Comparison of ENCODE assay signal across 9 cellular contexts in genomic region chr14:65095633-65096205, GRCh38. TPM values are rescaled to one million over a fixed set of nuclear protein-coding genes. Genes with fewer than 3 reads are reported as not detected.
A peak's percentile ranks its signal among the peaks of the same experiment; 100 is the strongest.
DNase-seq lines count a peak whose midpoint lies in the region; ATAC-seq and TF ChIP-seq lines count a peak whose summit lies in the region.
"Had no signal": no experiment of that assay in that cellular context is flagged by ENCODE, and none has a peak within 500 bp of the region (broad histone marks: within the 10 kb centered on the region; RNA-seq: fewer than 3 reads in every experiment).

No MANE protein-coding gene starts in this region.

- intact Hi-C loops in activated T-helper 1 cell treated with anti-CD3 and anti-CD28 coated beads, Interleukin-12 subunit alpha, Interleukin-12 subunit beta, Interleukin-2, Interleukin-4 antibody, amounts not matched to agents 30 ng/mL and 10 ng/mL and 1 ng/mL, durations not matched to agents 14 hours and 24 hours and 36 hours (cut with micrococcal nuclease): no loop called here
- intact Hi-C loops in heart left ventricle (cut with DNase I): no loop called here

- 20 to 26% (median 25%) methylated on average over 3 of the region's 3 CpGs for WGBS in heart left ventricle, 4 donors
- no CpG with 5 or more reads among the region's 3 CpGs for WGBS in H9 (ENCODE audit: extremely low coverage, insufficient read length, low lambda C conversion rate)

- H3K14ac ChIP-seq in H9 (ENCODE audit: insufficient read depth, low read length): no peak overlapping the region

- peaks cover 9% of the 10 kb centered on the region for H3K79me1 ChIP-seq in H9 (ENCODE audit: insufficient read depth, low read depth, low read length, poor library complexity, severe bottlenecking)

- H3K79me2 ChIP-seq in H9 (ENCODE audit: insufficient read depth, low read length): peaks cover 2% of the 10 kb centered on the region; the same call in 1 of the 2 replicates

- H2BK5ac ChIP-seq in H9 (ENCODE audit: insufficient read length, low read length): no peak overlapping the region

- H2AK5ac ChIP-seq in H9 (ENCODE audit: insufficient read length, low read length): no peak overlapping the region

- H3K56ac ChIP-seq in H9 (ENCODE audit: insufficient read length, low read depth, low read length): no peak overlapping the region

- peak overlapping the region; percentile 14 to 75 (median 66) for H3K27ac ChIP-seq in heart left ventricle
- H3K27ac ChIP-seq in skeletal muscle tissue (ENCODE audit: low read depth, low read length): peak overlapping the region; percentile 62
- no peak overlapping the region for H3K27ac ChIP-seq in H9 (ENCODE audit: insufficient read length, low read depth, low read length)
- H3K27ac ChIP-seq: foreskin keratinocyte had no signal

- peak overlapping the region; percentile 23 for H3K4me3 Mint-ChIP-seq in activated T-helper 1 cell treated with anti-CD3 and anti-CD28 coated beads, Interleukin-12 subunit alpha, Interleukin-12 subunit beta, Interleukin-2, Interleukin-4 antibody, amounts not matched to agents 30 ng/mL and 10 ng/mL and 1 ng/mL, durations not matched to agents 14 hours and 24 hours and 36 hours
- H3K4me3 Mint-ChIP-seq in H9: no peak overlapping the region

- no peaks in the 10 kb centered on the region for H3K23me2 ChIP-seq in H9 (ENCODE audit: insufficient read length, low read depth, low read length, poor library complexity, severe bottlenecking)

- no peak overlapping the region for H4K8ac ChIP-seq in H9 (replicated peaks; ENCODE audit: insufficient read length, low read depth, low read length)

- no peak overlapping the region for H4K5ac ChIP-seq in H9 (ENCODE audit: insufficient read length, low read depth, low read length)

- H2BK20ac ChIP-seq in H9 (ENCODE audit: low read depth, low read length, poor library complexity, severe bottlenecking): no peak overlapping the region

- no peak overlapping the region for H2BK12ac ChIP-seq in H9 (ENCODE audit: insufficient read length, low read depth, low read length)

- H3K36me3 ChIP-seq in heart left ventricle (peaks cover 0 to 80% (median 46%) of the 10 kb centered on the region in 9 donors), skeletal muscle tissue (ENCODE audit: control insufficient read depth in 3 of 3, insufficient read depth in 3 of 3, low read length in 3 of 3) (peaks cover 5 to 36% (median 33%) of the 10 kb centered on the region in 3 donors)

- H2BK120ac ChIP-seq in H9 (ENCODE audit: low read depth, low read length, poor library complexity, severe bottlenecking): no peak overlapping the region

- H3K18ac ChIP-seq in H9 (ENCODE audit: insufficient read length, low read depth, low read length): no peak overlapping the region

- H3K4me1 ChIP-seq in heart left ventricle (peaks cover 16 to 100% (median 93%) of the 10 kb centered on the region in 12 donors), skeletal muscle tissue (ENCODE audit: control insufficient read depth in 3 of 3, insufficient read depth in 3 of 3, low read length in 3 of 3) (peaks cover 49 to 70% (median 59%) of the 10 kb centered on the region in 3 donors), H9 (ENCODE audit: insufficient read depth, low read length) (peaks cover 2% of the 10 kb centered on the region; the same call in 1 of the 2 replicates)

- no peak overlapping the region for H2BK15ac ChIP-seq in H9 (ENCODE audit: low read depth, low read length)

- H3K36me3 Mint-ChIP-seq in activated T-helper 1 cell treated with anti-CD3 and anti-CD28 coated beads, Interleukin-12 subunit alpha, Interleukin-12 subunit beta, Interleukin-2, Interleukin-4 antibody, amounts not matched to agents 30 ng/mL and 10 ng/mL and 1 ng/mL, durations not matched to agents 14 hours and 24 hours and 36 hours (ENCODE audit: low read depth): peaks cover 49% of the 10 kb centered on the region
- peaks cover 33 to 64% (median 43%) of the 10 kb centered on the region in 3 experiments for H3K36me3 Mint-ChIP-seq in H9 (ENCODE audit: insufficient read depth in 1 of 3, low read depth in 3 of 3)

- H3K4me1 Mint-ChIP-seq in activated T-helper 1 cell treated with anti-CD3 and anti-CD28 coated beads, Interleukin-12 subunit alpha, Interleukin-12 subunit beta, Interleukin-2, Interleukin-4 antibody, amounts not matched to agents 30 ng/mL and 10 ng/mL and 1 ng/mL, durations not matched to agents 14 hours and 24 hours and 36 hours (ENCODE audit: low read depth): peaks cover 61% of the 10 kb centered on the region
- peaks cover 27 to 33% of the 10 kb centered on the region in 2 experiments for H3K4me1 Mint-ChIP-seq in H9

- no peak overlapping the region for H2AFZ ChIP-seq in H9 (ENCODE audit: low read length)

- peak; percentile 78 to 86 (median 82) for ATAC-seq in heart left ventricle
- ATAC-seq in GM19452 (IDR thresholded peaks at IDR 0.05; ENCODE audit: unreplicated experiment): no peak

- H3T11ph ChIP-seq in H9 (ENCODE audit: low read length): no peak overlapping the region

- no peak overlapping the region for H3K23ac ChIP-seq in H9 (ENCODE audit: insufficient read length, low read depth, low read length)

- H3K4me2 ChIP-seq in H9 (ENCODE audit: insufficient read depth, insufficient read length, low read length): no peak overlapping the region

- H3K9me3 ChIP-seq in heart left ventricle (no peaks in the 10 kb centered on the region), skeletal muscle tissue (ENCODE audit: control insufficient read depth in 3 of 3, low read length in 3 of 3) (no peaks in the 10 kb centered on the region), H9 (ENCODE audit: control insufficient read depth, low read depth, low read length) (no peaks in the 10 kb centered on the region)

- H3K9me3 Mint-ChIP-seq in activated T-helper 1 cell treated with anti-CD3 and anti-CD28 coated beads, Interleukin-12 subunit alpha, Interleukin-12 subunit beta, Interleukin-2, Interleukin-4 antibody, amounts not matched to agents 30 ng/mL and 10 ng/mL and 1 ng/mL, durations not matched to agents 14 hours and 24 hours and 36 hours: no peaks in the 10 kb centered on the region
- H3K9me3 Mint-ChIP-seq in H9: no peaks in the 10 kb centered on the region

- no peak overlapping the region for H3K4ac ChIP-seq in H9 (ENCODE audit: low read depth, low read length)

- no peaks in the 10 kb centered on the region for H4K20me1 ChIP-seq in H9 (ENCODE audit: control insufficient read depth, insufficient read depth, insufficient read length)

- peak overlapping the region in 1 of 3 donors; percentile 34 for H3K9ac ChIP-seq in skeletal muscle tissue (ENCODE audit: low read depth in 1 of 3, low read length in 3 of 3)
- H3K9ac ChIP-seq in H9 (ENCODE audit: extremely low read depth, insufficient read length, low read length): no peak overlapping the region

- DNase-seq in EL (peak; percentile 21), heart left ventricle (peak in 4 of 5 donors; percentile 66 to 74 (median 69)), H9 (no peak), RKO (ENCODE audit: low spot score) (no peak), RPMI8226 (no peak)
- DNase-seq in activated T-helper 1 cell treated with anti-CD3 and anti-CD28 coated beads, Interleukin-12 subunit alpha, Interleukin-12 subunit beta, Interleukin-2, Interleukin-4 antibody, amounts not matched to agents 30 ng/mL and 10 ng/mL and 1 ng/mL, durations not matched to agents 14 hours and 24 hours and 36 hours (ENCODE audit: low spot score): no peak
- DNase-seq: foreskin keratinocyte had no signal

- H3K27ac Mint-ChIP-seq in activated T-helper 1 cell treated with anti-CD3 and anti-CD28 coated beads, Interleukin-12 subunit alpha, Interleukin-12 subunit beta, Interleukin-2, Interleukin-4 antibody, amounts not matched to agents 30 ng/mL and 10 ng/mL and 1 ng/mL, durations not matched to agents 14 hours and 24 hours and 36 hours: peak overlapping the region; percentile 67
- H3K27ac Mint-ChIP-seq in H9: no peak overlapping the region; a peak in 1 of 7 replicates

- no peak overlapping the region for H3K4me3 ChIP-seq in heart left ventricle
- H3K4me3 ChIP-seq in skeletal muscle tissue (ENCODE audit: low read length in 3 of 3): peak overlapping the region in 2 of 3 donors; percentile 1 to 38

- TF ChIP-seq POLR2A in heart left ventricle (IDR thresholded peaks at IDR 0.05): no peak

- no peaks in the 10 kb centered on the region for H3K27me3 ChIP-seq in heart left ventricle
- H3K27me3 ChIP-seq in skeletal muscle tissue (ENCODE audit: control insufficient read depth in 3 of 3, insufficient read depth in 3 of 3, low read length in 3 of 3): no peaks in the 10 kb centered on the region
- no peaks in the 10 kb centered on the region for H3K27me3 ChIP-seq in H9 (ENCODE audit: insufficient read depth, low read length)
- H3K27me3 ChIP-seq: foreskin keratinocyte had no signal

- no peaks in the 10 kb centered on the region for H3K27me3 Mint-ChIP-seq in activated T-helper 1 cell treated with anti-CD3 and anti-CD28 coated beads, Interleukin-12 subunit alpha, Interleukin-12 subunit beta, Interleukin-2, Interleukin-4 antibody, amounts not matched to agents 30 ng/mL and 10 ng/mL and 1 ng/mL, durations not matched to agents 14 hours and 24 hours and 36 hours (ENCODE audit: insufficient read depth)
- H3K27me3 Mint-ChIP-seq in H9 (ENCODE audit: low read depth): no peaks in the 10 kb centered on the region

- no peak overlapping the region for H4K91ac ChIP-seq in H9 (ENCODE audit: insufficient read length, low read depth, low read length)

- TF ChIP-seq CTCF in heart left ventricle (IDR thresholded peaks at IDR 0.05): no peak
- no peak for TF ChIP-seq CTCF in H9 (conservative IDR thresholded peaks at IDR 0.05)

RNA-seq across cellular contexts. Expression of gene MAX, which starts 6.6 kb away (rescaled TPM):
- 135 and 137 TPM in 2 replicates for total RNA-seq in activated T-helper 1 cell treated with anti-CD3 and anti-CD28 coated beads, Interleukin-12 subunit alpha, Interleukin-12 subunit beta, Interleukin-2, Interleukin-4 antibody, amounts not matched to agents 30 ng/mL and 10 ng/mL and 1 ng/mL, durations not matched to agents 14 hours and 24 hours and 36 hours
- 100 to 1,000 TPM in 1 of 9 donors, 10 to 100 TPM in 8; 42.3 to 102 (median 79.5) TPM for total RNA-seq in heart left ventricle
- polyA plus RNA-seq in heart left ventricle: 10 to 100 TPM; 42.3 to 60.5 TPM
- 30.8 TPM for total RNA-seq in skeletal muscle tissue
- 65.7 and 72.9 TPM in 2 replicates for total RNA-seq in H9 (2021)

Comparison
In these comparisons a context has a peak if more than half of its experiments do, and no peak if none do; other contexts are left out.
1. DNase-seq: peak in EL (single experiment) and heart left ventricle (4 of 5); none in activated T-helper 1 cell treated with anti-CD3 and anti-CD28 coated beads, Interleukin-12 subunit alpha, Interleukin-12 subunit beta, Interleukin-2, Interleukin-4 antibody, amounts not matched to agents 30 ng/mL and 10 ng/mL and 1 ng/mL, durations not matched to agents 14 hours and 24 hours and 36 hours (single experiment), H9 (single experiment), RKO (single experiment) and RPMI8226 (single experiment).
2. H3K4me3 ChIP-seq: peak in skeletal muscle tissue (2 of 3); none in heart left ventricle (0 of 12).